ENCODE assay signal across 24 cellular contexts in the genomic region with DNA sequence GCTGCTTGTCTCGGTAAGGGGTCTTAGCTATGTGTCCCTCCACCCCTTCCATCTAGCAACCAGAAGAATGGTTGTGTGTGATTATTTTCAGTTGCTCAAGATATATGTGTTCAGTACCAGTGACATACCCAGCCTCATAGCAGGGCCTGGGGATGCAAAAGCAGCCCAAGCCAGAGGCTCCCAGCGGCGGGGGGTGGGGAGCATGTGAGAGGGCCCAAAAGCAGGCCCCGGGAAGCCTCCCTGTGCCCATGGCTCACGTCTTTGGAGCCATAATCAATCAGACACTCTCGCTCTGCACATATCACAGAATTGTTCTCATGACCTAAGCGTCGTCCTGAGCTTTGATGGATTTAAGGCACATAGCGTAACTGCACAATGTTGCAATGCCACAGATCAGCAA.
"Had no signal": no experiment of that assay in that cellular context is flagged by ENCODE, and none has a peak within 500 bp of the region (broad histone marks: within the 10 kb centered on the region; RNA-seq: fewer than 3 reads in every experiment).

No MANE protein-coding gene starts in this region.

- H3K27me3 Mint-ChIP-seq: activated CD8-positive, alpha-beta memory T cell treated with anti-CD3 and anti-CD28 coated beads, Interleukin-2, amount 10 ng/mL, durations not matched to agents 7 days and 5 days; activated naive CD8-positive, alpha-beta T cell; activated T-cell treated with anti-CD3 and anti-CD28 coated beads, Interleukin-2, amount 50 U/mL, for 24 hours had no signal

- DNase-seq: activated CD4-positive, alpha-beta T cell treated with anti-CD3 and anti-CD28 coated beads for 48 hours; activated CD4-positive, alpha-beta T cell treated with anti-CD3 and anti-CD28 coated beads, Interleukin-2, amount 50 U/mL, for 4 hours; activated CD4-positive, CD25-positive, alpha-beta regulatory T cell treated with anti-CD3 and anti-CD28 coated beads, Interleukin-2, amount 50 U/mL, for 72 hours; activated CD8-positive, alpha-beta memory T cell treated with anti-CD3 and anti-CD28 coated beads, Interleukin-2, amount 10 ng/mL, durations not matched to agents 7 days and 5 days; activated effector memory CD4-positive, alpha-beta T cell treated with anti-CD3 and anti-CD28 coated beads, Interleukin-2, amount 50 U/mL, for 16 hours; activated naive CD4-positive, alpha-beta T cell treated with Interleukin-2 at 50 U/mL for 16 hours; activated T-cell treated with anti-CD3 and anti-CD28 coated beads, Interleukin-2, amount 50 U/mL, for 24 hours; central memory CD4-positive, alpha-beta T cell; MG63; MV-4-11; NCI-H1092 treated with DMSO at 0.1 percent for 48 hours; NCI-H1417 treated with DMSO at 0.1 percent for 48 hours; NCI-H1694; NCI-H2029; NCI-H510A; NCI-H526 treated with DMSO at 0.1 percent for 48 hours; NCI-H82; OCI-M1; RPMI8226; SHP77 had no signal

- H3K27me3 ChIP-seq: MG63 had no signal

- H3K4me3 ChIP-seq: MG63 had no signal

- ATAC-seq: activated CD8-positive, alpha-beta memory T cell treated with anti-CD3 and anti-CD28 coated beads, Interleukin-2, amount 10 ng/mL, durations not matched to agents 7 days and 5 days; Panc1 had no signal

- H3K27ac Mint-ChIP-seq: activated CD8-positive, alpha-beta memory T cell treated with anti-CD3 and anti-CD28 coated beads, Interleukin-2, amount 10 ng/mL, durations not matched to agents 7 days and 5 days; activated naive CD8-positive, alpha-beta T cell; activated T-cell treated with anti-CD3 and anti-CD28 coated beads, Interleukin-2, amount 50 U/mL, for 24 hours; activated T-helper 1 cell treated with anti-CD3 and anti-CD28 coated beads, Interleukin-12 subunit alpha, Interleukin-12 subunit beta, Interleukin-2, Interleukin-4 antibody, amounts not matched to agents 30 ng/mL and 10 ng/mL and 1 ng/mL, durations not matched to agents 14 hours and 24 hours and 36 hours; T-helper 1 cell treated with Interleukin-12 subunit alpha and Interleukin-12 subunit beta and Interleukin-4 antibody, amounts not matched to agents 30 μg/mL and 1 μg/mL, for 36 hours had no signal

- H3K9me3 Mint-ChIP-seq: activated T-cell treated with anti-CD3 and anti-CD28 coated beads, Interleukin-2, amount 50 U/mL, for 24 hours; activated T-helper 1 cell treated with anti-CD3 and anti-CD28 coated beads, Interleukin-12 subunit alpha, Interleukin-12 subunit beta, Interleukin-2, Interleukin-4 antibody, amounts not matched to agents 30 ng/mL and 10 ng/mL and 1 ng/mL, durations not matched to agents 14 hours and 24 hours and 36 hours; T-helper 1 cell treated with Interleukin-12 subunit alpha and Interleukin-12 subunit beta and Interleukin-4 antibody, amounts not matched to agents 30 μg/mL and 1 μg/mL, for 36 hours had no signal

- H3K9me3 ChIP-seq: MG63 had no signal

- H3K4me1 Mint-ChIP-seq: activated CD8-positive, alpha-beta memory T cell treated with anti-CD3 and anti-CD28 coated beads, Interleukin-2, amount 10 ng/mL, durations not matched to agents 7 days and 5 days had no signal

- H3K4me3 Mint-ChIP-seq: activated CD8-positive, alpha-beta memory T cell treated with anti-CD3 and anti-CD28 coated beads, Interleukin-2, amount 10 ng/mL, durations not matched to agents 7 days and 5 days; activated naive CD8-positive, alpha-beta T cell; activated T-cell treated with anti-CD3 and anti-CD28 coated beads, Interleukin-2, amount 50 U/mL, for 24 hours; activated T-helper 1 cell treated with anti-CD3 and anti-CD28 coated beads, Interleukin-12 subunit alpha, Interleukin-12 subunit beta, Interleukin-2, Interleukin-4 antibody, amounts not matched to agents 30 ng/mL and 10 ng/mL and 1 ng/mL, durations not matched to agents 14 hours and 24 hours and 36 hours; T-helper 1 cell treated with Interleukin-12 subunit alpha and Interleukin-12 subunit beta and Interleukin-4 antibody, amounts not matched to agents 30 μg/mL and 1 μg/mL, for 36 hours had no signal

- H3K36me3 ChIP-seq: MG63 had no signal

- H3K36me3 Mint-ChIP-seq: activated CD8-positive, alpha-beta memory T cell treated with anti-CD3 and anti-CD28 coated beads, Interleukin-2, amount 10 ng/mL, durations not matched to agents 7 days and 5 days; activated naive CD8-positive, alpha-beta T cell had no signal
